ENCODE assay signal across 8 cellular contexts in the genomic region with DNA sequence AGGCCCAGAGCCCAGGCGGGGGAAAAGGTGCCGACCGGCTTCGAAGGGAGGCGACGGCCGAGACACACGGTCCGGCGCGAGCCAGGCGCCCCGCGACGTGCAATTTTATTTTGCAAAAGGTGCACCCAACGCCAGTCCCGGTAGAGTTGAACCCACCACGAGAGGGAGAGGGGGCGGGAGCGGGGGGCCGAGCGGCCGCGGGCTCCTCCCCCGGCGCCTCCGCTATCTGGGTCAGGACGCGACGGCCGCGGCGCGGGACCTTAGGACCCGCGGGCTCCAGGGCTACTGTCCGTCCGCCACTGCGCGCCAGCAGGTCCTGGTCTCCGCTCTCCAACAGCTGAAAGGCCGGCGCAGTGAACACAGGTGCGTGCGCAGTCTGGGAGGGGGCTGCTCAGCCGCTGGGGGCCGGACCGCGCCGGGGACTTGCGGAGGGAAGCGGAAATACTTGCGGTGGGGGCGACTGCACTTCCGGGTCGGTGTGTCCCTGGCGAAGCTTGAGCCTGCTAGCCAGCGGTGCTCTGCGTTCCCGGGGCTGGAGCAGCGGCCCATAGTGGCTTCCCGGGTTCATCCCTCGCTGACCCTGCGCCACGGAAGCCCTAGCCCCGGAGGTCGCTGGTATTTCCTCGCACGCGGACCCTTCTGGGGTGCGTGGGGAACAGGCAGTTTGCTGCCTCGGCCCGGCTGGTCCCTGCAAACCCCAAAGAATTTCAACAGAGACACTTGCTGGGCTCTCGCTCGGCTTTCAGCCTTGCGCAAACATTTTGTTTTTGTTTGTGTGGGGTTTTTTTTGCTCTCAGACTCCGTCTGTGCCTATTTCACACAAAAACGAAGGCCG. TPM values are rescaled to one million over a fixed set of nuclear protein-coding genes. Genes with fewer than 3 reads are reported as not detected.
A peak's percentile ranks its signal among the peaks of the same experiment; 100 is the strongest.
DNase-seq lines count a peak whose midpoint lies in the region; ATAC-seq and TF ChIP-seq lines count a peak whose summit lies in the region.

Gene RMDN2 (plus strand): TSS at position 225 of the 835 bp plus-strand sequence. CDS start 3,991 bp downstream, outside the sequence.

- intact Hi-C loops in esophagus squamous epithelium (cut with DNase I) = no loop called here

- peak within 1 kb of the TSS; percentile 80 to 95 (median 91) for H3K27ac ChIP-seq in esophagus squamous epithelium

- WGBS in esophagus squamous epithelium, 2 donors = 0 to 1% methylated on average over 16 to 23 of the region's 79 CpGs

- TF ChIP-seq CTCF in esophagus squamous epithelium (IDR thresholded peaks at IDR 0.05) = peak in 1 of 6 experiments; percentile 6

- DNase-seq in DMS 273 (lab: John Stamatoyannopoulos, UW; ENCODE audit: unreplicated experiment) (peak; percentile 95), HuH-7.5 (ENCODE audit: low spot score) (peak; percentile 68), esophagus squamous epithelium (lab: John Stamatoyannopoulos, UW) (peak; percentile 68), myocyte (ENCODE audit: low read depth) (peak; percentile 96)
- peak; percentile 86 to 90 for DNase-seq in activated T-cell treated with anti-CD3 and anti-CD28 coated beads, Interleukin-2, amount 50 U/mL, for 48 hours
- peak; percentile 73 to 74 for DNase-seq in stimulated activated CD8-positive, alpha-beta memory T cell treated with anti-CD3 and anti-CD28 coated beads, Interleukin-7, amount 100 ng/mL, for 48 hours (ENCODE audit: extremely low read depth in 1 of 2, low read depth in 1 of 2)

- no peaks in the 10 kb centered on the region for H3K27me3 ChIP-seq in esophagus squamous epithelium

- H3K9me3 ChIP-seq in esophagus squamous epithelium = no peaks in the 10 kb centered on the region

- peaks cover 0 to 3% (median 0%) of the 10 kb centered on the region in 3 donors for H3K36me3 ChIP-seq in esophagus squamous epithelium

- H3K4me1 ChIP-seq in esophagus squamous epithelium = peaks cover 0 to 20% (median 14%) of the 10 kb centered on the region in 3 donors

- ATAC-seq in GM21515 (IDR thresholded peaks at IDR 0.05; ENCODE audit: unreplicated experiment) = peak; percentile 82

- peak within 1 kb of the TSS; percentile 55 to 88 (median 86) for H3K4me3 ChIP-seq in esophagus squamous epithelium

- TF ChIP-seq POLR2A in esophagus squamous epithelium (IDR thresholded peaks at IDR 0.05) = peak in 2 of 4 donors; percentile 61 to 75

TF ChIP-seq in PFSK-1, 5 proteins besides CTCF, POLR2A, EP300 and RAD21:
- peak; percentile 85 for TF ChIP-seq FOXP2 (optimal IDR thresholded peaks at IDR 0.05; ENCODE audit: borderline replicate concordance, extremely low read depth, extremely low read length, insufficient read depth)
- TF ChIP-seq TAF1 (IDR thresholded peaks at IDR 0.05; ENCODE audit: borderline replicate concordance, insufficient read depth, low read length) = peak; percentile 87
- TF ChIP-seq SIN3A (IDR thresholded peaks at IDR 0.05; ENCODE audit: borderline replicate concordance, insufficient read depth, low read length) = peak; percentile 56; the same call in 1 of the 2 replicates
- peak; percentile 97 for TF ChIP-seq POLR2AphosphoS5 (IDR thresholded peaks at IDR 0.05; ENCODE audit: low read depth, low read length)
- TF ChIP-seq, protein P1, sequence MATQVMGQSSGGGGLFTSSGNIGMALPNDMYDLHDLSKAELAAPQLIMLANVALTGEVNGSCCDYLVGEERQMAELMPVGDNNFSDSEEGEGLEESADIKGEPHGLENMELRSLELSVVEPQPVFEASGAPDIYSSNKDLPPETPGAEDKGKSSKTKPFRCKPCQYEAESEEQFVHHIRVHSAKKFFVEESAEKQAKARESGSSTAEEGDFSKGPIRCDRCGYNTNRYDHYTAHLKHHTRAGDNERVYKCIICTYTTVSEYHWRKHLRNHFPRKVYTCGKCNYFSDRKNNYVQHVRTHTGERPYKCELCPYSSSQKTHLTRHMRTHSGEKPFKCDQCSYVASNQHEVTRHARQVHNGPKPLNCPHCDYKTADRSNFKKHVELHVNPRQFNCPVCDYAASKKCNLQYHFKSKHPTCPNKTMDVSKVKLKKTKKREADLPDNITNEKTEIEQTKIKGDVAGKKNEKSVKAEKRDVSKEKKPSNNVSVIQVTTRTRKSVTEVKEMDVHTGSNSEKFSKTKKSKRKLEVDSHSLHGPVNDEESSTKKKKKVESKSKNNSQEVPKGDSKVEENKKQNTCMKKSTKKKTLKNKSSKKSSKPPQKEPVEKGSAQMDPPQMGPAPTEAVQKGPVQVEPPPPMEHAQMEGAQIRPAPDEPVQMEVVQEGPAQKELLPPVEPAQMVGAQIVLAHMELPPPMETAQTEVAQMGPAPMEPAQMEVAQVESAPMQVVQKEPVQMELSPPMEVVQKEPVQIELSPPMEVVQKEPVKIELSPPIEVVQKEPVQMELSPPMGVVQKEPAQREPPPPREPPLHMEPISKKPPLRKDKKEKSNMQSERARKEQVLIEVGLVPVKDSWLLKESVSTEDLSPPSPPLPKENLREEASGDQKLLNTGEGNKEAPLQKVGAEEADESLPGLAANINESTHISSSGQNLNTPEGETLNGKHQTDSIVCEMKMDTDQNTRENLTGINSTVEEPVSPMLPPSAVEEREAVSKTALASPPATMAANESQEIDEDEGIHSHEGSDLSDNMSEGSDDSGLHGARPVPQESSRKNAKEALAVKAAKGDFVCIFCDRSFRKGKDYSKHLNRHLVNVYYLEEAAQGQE (IDR thresholded peaks at IDR 0.05; ENCODE audit: insufficient read depth in 1 of 2, low read depth in 2 of 2, low read length in 2 of 2) = peak; percentile 60 to 84; a peak in 3 of 4 replicates

RNA-seq across cellular contexts. Expression of gene RMDN2, which starts in this region (rescaled TPM):
- polyA plus RNA-seq in PFSK-1 (2012; ENCODE audit: insufficient read length, low read depth) = 0.51 TPM
- total RNA-seq in esophagus squamous epithelium (1 to 10 TPM; 3.4 to 7.8 (median 4.7) TPM), myocyte (23.2 and 26.3 TPM in 2 replicates)
- polyA plus RNA-seq in myocyte (2012) = 13.1 TPM

Comparison
In these comparisons a context has a peak if more than half of its experiments do, and no peak if none do; other contexts are left out.
1. Peak in every context shown above with its lines: DNase-seq, ATAC-seq, H3K4me3 ChIP-seq and H3K27ac ChIP-seq.